Comparison of ENCODE assay signal across 9 cellular contexts in the genomic region with DNA sequence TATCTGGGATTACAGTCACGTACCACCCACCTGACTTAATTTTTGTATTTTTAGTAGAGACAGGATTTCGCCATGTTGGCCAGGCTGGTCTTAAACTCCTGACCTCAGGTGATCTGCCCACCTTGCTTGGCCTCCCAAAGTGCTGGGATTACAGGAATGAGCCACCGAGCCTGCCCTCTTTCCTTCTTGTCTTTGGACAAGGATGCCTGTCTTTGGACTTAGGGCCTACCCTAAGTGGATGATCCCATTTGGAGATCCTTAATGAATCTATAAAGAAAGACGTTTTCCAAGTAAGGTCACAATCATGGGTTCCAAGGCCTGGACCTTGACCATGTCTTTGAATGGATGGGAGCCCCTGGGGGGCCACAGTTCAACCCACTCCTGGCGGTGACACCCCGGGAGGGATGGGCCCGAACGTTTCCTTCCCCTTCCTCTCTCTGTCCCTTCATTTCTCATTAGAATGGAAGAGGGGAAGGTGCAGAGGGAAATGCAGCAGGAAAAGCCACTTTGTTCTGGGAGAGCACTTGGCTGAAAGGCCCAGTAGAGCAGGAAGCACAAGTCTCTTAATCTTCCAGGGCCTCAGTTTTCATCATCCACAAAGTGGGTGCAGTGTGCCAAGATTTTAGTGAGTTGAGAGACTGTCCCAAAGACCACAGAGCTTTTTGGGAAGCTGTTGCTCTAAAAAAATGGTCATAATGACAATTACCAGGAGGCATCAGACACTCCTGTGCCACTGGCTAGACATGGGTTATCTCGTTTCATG.
DNase-seq lines count a peak whose midpoint lies in the region; ATAC-seq and TF ChIP-seq lines count a peak whose summit lies in the region.
"Had no signal": no experiment of that assay in that cellular context is flagged by ENCODE, and none has a peak within 500 bp of the region (broad histone marks: within the 10 kb centered on the region; RNA-seq: fewer than 3 reads in every experiment).

No MANE protein-coding gene starts in this region.

- H3K4me3 ChIP-seq in Peyer's patch (no peak overlapping the region), esophagus squamous epithelium (no peak overlapping the region), stomach smooth muscle (ENCODE audit: low read length in 2 of 2) (peak overlapping the region in 1 of 2 donors; percentile 3), smooth muscle cell (no peak overlapping the region)
- H3K4me3 ChIP-seq: ovary had no signal

- H3K4me2 ChIP-seq in smooth muscle cell = no peak overlapping the region

- H3K27me3 ChIP-seq in Peyer's patch (no peaks in the 10 kb centered on the region), esophagus squamous epithelium (no peaks in the 10 kb centered on the region), stomach smooth muscle (ENCODE audit: control insufficient read depth in 1 of 2, insufficient read depth in 2 of 2, low read length in 2 of 2) (no peaks in the 10 kb centered on the region), smooth muscle cell (ENCODE audit: low read depth) (no peaks in the 10 kb centered on the region)
- H3K27me3 ChIP-seq: ovary had no signal

- peaks cover 1 to 13% of the 10 kb centered on the region in 2 donors for H3K36me3 Mint-ChIP-seq in activated T-cell treated with anti-CD3 and anti-CD28 coated beads, Interleukin-2, amount 50 U/mL, for 72 hours (ENCODE audit: insufficient read depth in 2 of 2)
- H3K36me3 Mint-ChIP-seq in progenitor cell of endocrine pancreas (ENCODE audit: insufficient read depth) = peaks cover 1% of the 10 kb centered on the region

- intact Hi-C loops in esophagus squamous epithelium (cut with DNase I) = loop anchor here (2.0 to 5.0 kb wide), 2 partner anchors 62 to 163 kb away; no protein-coding TSS in a partner anchor

- H3K4me1 Mint-ChIP-seq in activated T-cell treated with anti-CD3 and anti-CD28 coated beads, Interleukin-2, amount 50 U/mL, for 72 hours (ENCODE audit: low read depth) = peaks cover 26% of the 10 kb centered on the region
- no peaks in the 10 kb centered on the region for H3K4me1 Mint-ChIP-seq in progenitor cell of endocrine pancreas (ENCODE audit: low read depth)

- H4K20me1 ChIP-seq in smooth muscle cell (ENCODE audit: low read depth) = peaks cover 80% of the 10 kb centered on the region

- H3K9ac ChIP-seq in stomach smooth muscle (ENCODE audit: low read length in 2 of 2) = peak overlapping the region; percentile 13 to 28
- H3K9ac ChIP-seq in smooth muscle cell (ENCODE audit: low read depth) = no peak overlapping the region

- H3K79me2 ChIP-seq in smooth muscle cell (ENCODE audit: low read depth) = no peaks in the 10 kb centered on the region

- H3K36me3 ChIP-seq in Peyer's patch (peaks cover 0 to 92% (median 0%) of the 10 kb centered on the region in 3 donors), esophagus squamous epithelium (peaks cover 44 to 99% (median 54%) of the 10 kb centered on the region in 3 donors), stomach smooth muscle (ENCODE audit: control insufficient read depth in 2 of 2, insufficient read depth in 2 of 2, low read length in 2 of 2) (peaks cover 44 to 46% of the 10 kb centered on the region in 2 donors), smooth muscle cell (ENCODE audit: low read depth) (no peaks in the 10 kb centered on the region)
- H3K36me3 ChIP-seq: ovary had no signal

- TF ChIP-seq POLR2A in Peyer's patch (IDR thresholded peaks at IDR 0.05) (no peak), esophagus squamous epithelium (IDR thresholded peaks at IDR 0.05) (no peak)

- no peak overlapping the region for H2AFZ ChIP-seq in smooth muscle cell (ENCODE audit: low read depth)

- TF ChIP-seq CTCF in Peyer's patch (IDR thresholded peaks at IDR 0.05) (no peak), esophagus squamous epithelium (IDR thresholded peaks at IDR 0.05) (no peak), progenitor cell of endocrine pancreas (IDR thresholded peaks at IDR 0.05; ENCODE audit: unreplicated experiment) (no peak), smooth muscle cell (IDR thresholded peaks at IDR 0.05; ENCODE audit: borderline replicate concordance, insufficient read depth, poor library complexity, severe bottlenecking) (no peak)

- H3K9me3 ChIP-seq in Peyer's patch = no peaks in the 10 kb centered on the region
- no peaks in the 10 kb centered on the region for H3K9me3 ChIP-seq in esophagus squamous epithelium
- no peaks in the 10 kb centered on the region for H3K9me3 ChIP-seq in stomach smooth muscle (ENCODE audit: control insufficient read depth in 2 of 2, low read length in 2 of 2)
- H3K9me3 ChIP-seq in smooth muscle cell (replicated peaks; ENCODE audit: low read depth) = no peaks in the 10 kb centered on the region
- H3K9me3 ChIP-seq: ovary had no signal

- no peaks in the 10 kb centered on the region for H3F3A ChIP-seq in smooth muscle cell (ENCODE audit: low read depth)

- peak overlapping the region; percentile 19 for H3K27ac Mint-ChIP-seq in activated T-cell treated with anti-CD3 and anti-CD28 coated beads, Interleukin-2, amount 50 U/mL, for 72 hours
- H3K27ac Mint-ChIP-seq in progenitor cell of endocrine pancreas = no peak overlapping the region

- H3K9me3 Mint-ChIP-seq in activated T-cell treated with anti-CD3 and anti-CD28 coated beads, Interleukin-2, amount 50 U/mL, for 72 hours = no peaks in the 10 kb centered on the region
- no peaks in the 10 kb centered on the region for H3K9me3 Mint-ChIP-seq in progenitor cell of endocrine pancreas (ENCODE audit: low read depth)

- H3K4me3 Mint-ChIP-seq in activated T-cell treated with anti-CD3 and anti-CD28 coated beads, Interleukin-2, amount 50 U/mL, for 72 hours = no peak overlapping the region
- H3K4me3 Mint-ChIP-seq in progenitor cell of endocrine pancreas (ENCODE audit: low read depth) = no peak overlapping the region

- DNase-seq in activated T-cell treated with anti-CD3 and anti-CD28 coated beads, Interleukin-2, amount 50 U/mL, for 72 hours = no peak
- DNase-seq in activated T-cell treated with anti-CD3 and anti-CD28 coated beads for 4 hours (no peak), Peyer's patch (peak in 2 of 3 donors; percentile 32 to 44), esophagus squamous epithelium (lab: John Stamatoyannopoulos, UW) (no peak), progenitor cell of endocrine pancreas (ENCODE audit: low spot score, unreplicated experiment) (no peak), smooth muscle cell (lab: John Stamatoyannopoulos, UW; ENCODE audit: unreplicated experiment) (no peak)

- H3K4me1 ChIP-seq in Peyer's patch (peaks cover 0 to 10% (median 4%) of the 10 kb centered on the region in 4 donors), esophagus squamous epithelium (peaks cover 10 to 55% (median 18%) of the 10 kb centered on the region in 3 donors), stomach smooth muscle (ENCODE audit: control insufficient read depth, insufficient read depth, low read length) (peaks cover 31% of the 10 kb centered on the region), smooth muscle cell (ENCODE audit: low read depth) (no peaks in the 10 kb centered on the region)

- H3K27ac ChIP-seq in Peyer's patch = peak overlapping the region in 2 of 4 donors; percentile 2 to 73
- H3K27ac ChIP-seq in esophagus squamous epithelium = peak overlapping the region in 3 of 4 donors; percentile 22 to 56 (median 54)
- H3K27ac ChIP-seq in stomach smooth muscle (ENCODE audit: low read length) = peak overlapping the region; percentile 69
- H3K27ac ChIP-seq in smooth muscle cell (ENCODE audit: low read depth) = no peak overlapping the region
- H3K27ac ChIP-seq: ovary had no signal

- no peaks in the 10 kb centered on the region for H3K27me3 Mint-ChIP-seq in activated T-cell treated with anti-CD3 and anti-CD28 coated beads, Interleukin-2, amount 50 U/mL, for 72 hours (ENCODE audit: low read depth)
- no peaks in the 10 kb centered on the region for H3K27me3 Mint-ChIP-seq in progenitor cell of endocrine pancreas

- no peak for ATAC-seq in activated T-cell treated with anti-CD3 and anti-CD28 coated beads, Interleukin-2, amount 50 U/mL, for 72 hours (replicated peaks in 1 of 2)
- no peak for ATAC-seq in HG02759 (IDR thresholded peaks at IDR 0.05; ENCODE audit: unreplicated experiment)

- 76 to 78% methylated on average over 4 to 9 of the region's 9 CpGs for WGBS in esophagus squamous epithelium, 2 donors
- WGBS in smooth muscle cell (ENCODE audit: low lambda C conversion rate) = 92% methylated on average over 9 of the region's 9 CpGs

Comparison
In these comparisons a context has a peak if more than half of its experiments do, and no peak if none do; other contexts are left out.
1. DNase-seq: peak in Peyer's patch (2 of 3); none in activated T-cell treated with anti-CD3 and anti-CD28 coated beads, Interleukin-2, amount 50 U/mL, for 72 hours (0 of 2), activated T-cell treated with anti-CD3 and anti-CD28 coated beads for 4 hours (single experiment), esophagus squamous epithelium (single experiment), progenitor cell of endocrine pancreas (single experiment) and smooth muscle cell (single experiment).